In genomic region chr22:38699784-38700183, GRCh38 we compare ENCODE assay signal across 6 cellular contexts. TPM values are rescaled to one million over a fixed set of nuclear protein-coding genes. Genes with fewer than 3 reads are reported as not detected.
DNase-seq lines count a peak whose midpoint lies in the region; TF ChIP-seq lines count a peak whose summit lies in the region.

No MANE protein-coding gene starts in this region.

- no peaks in the 10 kb centered on the region for H3K36me3 Mint-ChIP-seq in glutamatergic neuron (ENCODE audit: unreplicated experiment)

- TF ChIP-seq CTCF in PC-9 (conservative IDR thresholded peaks at IDR 0.05): no peak; the same call in 1 of the 2 replicates
- no peak for TF ChIP-seq CTCF in glutamatergic neuron (IDR thresholded peaks at IDR 0.05; ENCODE audit: partially characterized antibody, unreplicated experiment)

- H3K36me3 ChIP-seq in PC-9 (ENCODE audit: low read depth) (peaks cover 22% of the 10 kb centered on the region; the same call in 1 of the 2 replicates), thymus (ENCODE audit: control insufficient read depth, insufficient read depth) (peaks cover 1% of the 10 kb centered on the region)

- no peak overlapping the region for H2AFZ ChIP-seq in PC-9

- H3K9me3 Mint-ChIP-seq in glutamatergic neuron (ENCODE audit: unreplicated experiment): peaks cover 18% of the 10 kb centered on the region

- H3K4me1 Mint-ChIP-seq in glutamatergic neuron (ENCODE audit: low read depth, unreplicated experiment): peaks cover 22% of the 10 kb centered on the region

- H3K4me2 ChIP-seq in PC-9: peak overlapping the region; percentile 92

- H3K27me3 ChIP-seq in PC-9 (ENCODE audit: insufficient read depth, low read depth) (no peaks in the 10 kb centered on the region), thymus (ENCODE audit: control insufficient read depth, insufficient read depth) (no peaks in the 10 kb centered on the region)

- H3K27ac ChIP-seq in PC-9 (peak overlapping the region; percentile 88), thymus (ENCODE audit: low read depth) (no peak overlapping the region)

- DNase-seq in AG08395 (ENCODE audit: low spot score) (peak; percentile 50), PC-9 (peak in 1 of 2 experiments; percentile 70), glutamatergic neuron (no peak), NOMO-1 treated with dmso at 0.1 percent for 144 hours (lab: John Stamatoyannopoulos, UW; ENCODE audit: unreplicated experiment) (no peak)
- no peak for DNase-seq in stimulated activated naive CD4-positive, alpha-beta T cell (lab: John Stamatoyannopoulos, UW)

- CTCF ChIA-PET in PC-9 (lab: Charles Lee): interaction anchor here (0.6 to 1.1 kb wide), 5 partner anchors 18 to 829 kb away, joined by 3 to 7 read pairs (median 4); partner anchors contain the start of gene TOMM22

- peaks cover 60% of the 10 kb centered on the region for H3F3A ChIP-seq in PC-9 (ENCODE audit: insufficient read depth, low read depth)

- peaks cover 14% of the 10 kb centered on the region; the same call in 1 of the 2 replicates for H4K20me1 ChIP-seq in PC-9 (ENCODE audit: insufficient read depth)

- H3K4me3 ChIP-seq in PC-9 (peak overlapping the region; percentile 82), thymus (ENCODE audit: low read length) (peak overlapping the region; percentile 89)

- H3K9me3 ChIP-seq in PC-9 (ENCODE audit: insufficient read depth, low read depth): no peaks in the 10 kb centered on the region
- H3K9me3 ChIP-seq in thymus (ENCODE audit: control insufficient read depth): no peaks in the 10 kb centered on the region

- intact Hi-C loops in PC-9 (cut with micrococcal nuclease; ENCODE audit: unreplicated experiment): loop anchor here (10.0 kb wide), 2 partner anchors 195 to 385 kb away; partner anchors contain the start of genes CSNK1E and DDX17

- H3K4me1 ChIP-seq in PC-9 (replicated peaks; ENCODE audit: insufficient read depth) (peaks cover 52% of the 10 kb centered on the region), thymus (ENCODE audit: control insufficient read depth, insufficient read depth, low read length) (peaks cover 32% of the 10 kb centered on the region)

- WGBS in thymus: 73% methylated on average over 6 of the region's 6 CpGs

- H3K79me2 ChIP-seq in PC-9 (ENCODE audit: low read depth): peaks cover 53% of the 10 kb centered on the region

- peak overlapping the region; percentile 87 for H3K27ac Mint-ChIP-seq in glutamatergic neuron (ENCODE audit: unreplicated experiment)

- POLR2A ChIA-PET in PC-9 (lab: Charles Lee; ENCODE audit: unreplicated experiment): interaction anchor here (0.5 to 0.7 kb wide), 4 partner anchors 12 to 1224 kb away, joined by 3 to 6 read pairs (median 4); no protein-coding TSS in a partner anchor

- H3K4me3 Mint-ChIP-seq in glutamatergic neuron (ENCODE audit: unreplicated experiment): peak overlapping the region; percentile 92

- H3K9me2 ChIP-seq in PC-9 (ENCODE audit: insufficient read depth): no peaks in the 10 kb centered on the region

- TSS peak; percentile 67 for BruUV-seq in PC-9 (replicated peaks; lab: Mats Ljungman, UMichigan)

- peaks cover 11% of the 10 kb centered on the region for H3K27me3 Mint-ChIP-seq in glutamatergic neuron (ENCODE audit: unreplicated experiment)

RNA-seq across cellular contexts. Expression of gene JOSD1, which starts 1.0 kb away (rescaled TPM):
- total RNA-seq in PC-9 (2021) (102 and 110 TPM in 2 replicates), glutamatergic neuron (ENCODE audit: unreplicated experiment) (51.0 TPM)
- polyA plus RNA-seq in thymus: 27.8 TPM

RNA-seq across cellular contexts. Expression of gene GTPBP1, which starts 6.0 kb away (rescaled TPM):
- total RNA-seq in PC-9 (2021): 79.3 and 94.7 TPM in 2 replicates
- 55.6 TPM for total RNA-seq in glutamatergic neuron (ENCODE audit: unreplicated experiment)
- 16.2 TPM for polyA plus RNA-seq in thymus

RNA-seq across cellular contexts. Expression of gene TOMM22, which starts 18.0 kb away (rescaled TPM):
- total RNA-seq in PC-9 (2021): 106 and 120 TPM in 2 replicates
- total RNA-seq in glutamatergic neuron (ENCODE audit: unreplicated experiment): 61.0 TPM
- polyA plus RNA-seq in thymus: 38.9 TPM

RNA-seq across cellular contexts. Expression of gene CBY1, which starts 43.3 kb away (rescaled TPM):
- total RNA-seq in PC-9 (2021) (58.9 and 61.8 TPM in 2 replicates), glutamatergic neuron (ENCODE audit: unreplicated experiment) (34.9 TPM)
- 41.1 TPM for polyA plus RNA-seq in thymus

RNA-seq across cellular contexts. Expression of gene FAM227A, which starts 43.6 kb away (rescaled TPM):
- total RNA-seq in PC-9 (2021) (8.8 and 9.8 TPM in 2 replicates), glutamatergic neuron (ENCODE audit: unreplicated experiment) (6.3 TPM)
- polyA plus RNA-seq in thymus: 0.73 TPM
